Comparison of ENCODE assay signal across 24 cellular contexts in the genomic region with DNA sequence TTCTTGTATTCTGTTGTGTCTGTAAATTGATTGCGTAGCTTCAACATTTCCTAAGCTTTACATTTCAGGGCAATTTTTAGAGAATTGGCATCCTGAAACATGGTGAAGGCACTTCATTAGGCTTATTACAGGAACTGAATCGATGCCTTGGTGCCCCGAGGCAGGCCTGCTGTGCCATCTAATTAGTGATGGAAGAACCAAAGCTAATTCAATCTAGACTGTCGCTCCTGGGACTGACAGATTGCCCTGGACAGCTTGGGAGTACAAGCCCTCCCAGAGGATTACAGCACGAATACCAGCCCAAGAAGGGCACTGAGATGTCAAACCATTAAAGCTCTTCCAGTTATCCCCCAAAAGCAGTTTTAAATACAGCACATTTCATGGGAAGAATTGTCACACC.
A peak's percentile ranks its signal among the peaks of the same experiment; 100 is the strongest.
DNase-seq lines count a peak whose midpoint lies in the region; ATAC-seq and TF ChIP-seq lines count a peak whose summit lies in the region.
"Had no signal": no experiment of that assay in that cellular context is flagged by ENCODE, and none has a peak within 500 bp of the region (broad histone marks: within the 10 kb centered on the region; RNA-seq: fewer than 3 reads in every experiment).

No MANE protein-coding gene starts in this region.

- H3K9me3 ChIP-seq in BE2C = no peaks in the 10 kb centered on the region
- H3K9me3 ChIP-seq in PC-9 (ENCODE audit: insufficient read depth, low read depth) = no peaks in the 10 kb centered on the region
- H3K9me3 ChIP-seq in testis = no peaks in the 10 kb centered on the region
- H3K9me3 ChIP-seq in psoas muscle = no peaks in the 10 kb centered on the region
- H3K9me3 ChIP-seq: HAP-1, MG63, SJSA1 had no signal

- H4K5ac ChIP-seq in mesendoderm (ENCODE audit: low read length) = no peak overlapping the region

- POLR2A ChIA-PET in PC-9 (lab: Charles Lee; ENCODE audit: unreplicated experiment) = no interaction called here

- no peak for TF ChIP-seq CTCF in BE2C (IDR thresholded peaks at IDR 0.05; ENCODE audit: low read depth, low read length)
- no peak for TF ChIP-seq CTCF in PC-9 (conservative IDR thresholded peaks at IDR 0.05)
- no peak for TF ChIP-seq CTCF in testis (IDR thresholded peaks at IDR 0.05)
- TF ChIP-seq CTCF in psoas muscle (IDR thresholded peaks at IDR 0.05) = no peak

- H4K8ac ChIP-seq in mesendoderm (ENCODE audit: low read depth, low read length) = no peak overlapping the region

- H3K36me3 ChIP-seq in BE2C (no peaks in the 10 kb centered on the region), PC-9 (ENCODE audit: low read depth) (no peaks in the 10 kb centered on the region), mesendoderm (ENCODE audit: control insufficient read depth, insufficient read depth, low read length) (no peaks in the 10 kb centered on the region), testis (ENCODE audit: low read depth, missing control alignments) (no peaks in the 10 kb centered on the region), psoas muscle (ENCODE audit: insufficient read depth in 1 of 2, low read depth in 1 of 2) (no peaks in the 10 kb centered on the region)
- H3K36me3 ChIP-seq: HAP-1, MG63, SJSA1 had no signal

- H2BK5ac ChIP-seq in mesendoderm (ENCODE audit: low read length) = no peak overlapping the region

- no peak overlapping the region for H2BK120ac ChIP-seq in mesendoderm (ENCODE audit: low read depth, low read length)

- H3K27ac Mint-ChIP-seq in natural killer cell treated with Interleukin-12 subunit alpha and Interleukin-12 subunit beta and Interleukin-15 and Interleukin-18, amount 100 ng/mL, for 72 hours = no peak overlapping the region
- H3K27ac Mint-ChIP-seq: CD4-positive, alpha-beta memory T cell; HFFc6; T-cell had no signal

- no peak overlapping the region for H3K23ac ChIP-seq in mesendoderm (ENCODE audit: low read length)

- H3K18ac ChIP-seq in mesendoderm (ENCODE audit: low read length) = peak overlapping the region; percentile 14

- no peaks in the 10 kb centered on the region for H3F3A ChIP-seq in PC-9 (ENCODE audit: insufficient read depth, low read depth)

- H3K9ac ChIP-seq in mesendoderm (ENCODE audit: low read length) = no peak overlapping the region

- DNase-seq in BE2C = peak; percentile 68
- DNase-seq in NCI-H524 (lab: John Stamatoyannopoulos, UW) = peak; percentile 84 to 92
- DNase-seq in PC-9 = no peak
- no peak for DNase-seq in mesendoderm
- no peak for DNase-seq in testis
- no peak for DNase-seq in psoas muscle
- no peak for DNase-seq in natural killer cell treated with Interleukin-12 subunit alpha and Interleukin-12 subunit beta and Interleukin-15 and Interleukin-18, amount 100 ng/mL, for 72 hours (ENCODE audit: low spot score)
- DNase-seq: AML-193; C1 segment of cervical spinal cord; CD4-positive, alpha-beta memory T cell; COR-L47; GDM1; GOT3; HFFc6; KG1; MG63; NCI-H187; NCI-H748 treated with DMSO at 0.1 percent for 48 hours; Right ventricle myocardium superior; RPMI8226; T-cell had no signal

- H2BK15ac ChIP-seq in mesendoderm (replicated peaks; ENCODE audit: low read depth) = no peak overlapping the region

- H3K4me3 ChIP-seq in BE2C (ENCODE audit: low read depth, low read length) (no peak overlapping the region), PC-9 (no peak overlapping the region), mesendoderm (ENCODE audit: low read length) (no peak overlapping the region), testis (no peak overlapping the region), psoas muscle (no peak overlapping the region)
- H3K4me3 ChIP-seq: GM12878, HAP-1, MG63, SJSA1 had no signal

- WGBS in mesendoderm (ENCODE audit: extremely low coverage, insufficient coverage, low lambda C conversion rate) = no CpG with 5 or more reads among the region's 5 CpGs
- WGBS in testis, 2 donors = 83 to 87% methylated on average over 5 of the region's 5 CpGs
- WGBS in psoas muscle, 3 donors = 41 to 48% (median 45%) methylated on average over 5 of the region's 5 CpGs

- no peak overlapping the region for H3K4me2 ChIP-seq in PC-9
- H3K4me2 ChIP-seq in mesendoderm (ENCODE audit: low read length) = no peak overlapping the region

- H3K36me3 Mint-ChIP-seq in natural killer cell treated with Interleukin-12 subunit alpha and Interleukin-12 subunit beta and Interleukin-15 and Interleukin-18, amount 100 ng/mL, for 72 hours = no peaks in the 10 kb centered on the region
- H3K36me3 Mint-ChIP-seq: CD4-positive, alpha-beta memory T cell; T-cell had no signal

- CTCF ChIA-PET in PC-9 (lab: Charles Lee) = no interaction called here

- H3K4me1 ChIP-seq in BE2C (peaks cover 7% of the 10 kb centered on the region; the same call in 1 of the 2 replicates), PC-9 (replicated peaks; ENCODE audit: insufficient read depth) (no peaks in the 10 kb centered on the region), mesendoderm (ENCODE audit: control insufficient read depth, low read depth, low read length) (no peaks in the 10 kb centered on the region), testis (no peaks in the 10 kb centered on the region), psoas muscle (no peaks in the 10 kb centered on the region)
- H3K4me1 ChIP-seq: HAP-1, SJSA1 had no signal

- no peaks in the 10 kb centered on the region for H3K79me2 ChIP-seq in PC-9 (ENCODE audit: low read depth)
- H3K79me2 ChIP-seq in mesendoderm (ENCODE audit: control insufficient read depth, insufficient read depth, low read length) = no peaks in the 10 kb centered on the region

- H3K4me1 Mint-ChIP-seq in natural killer cell treated with Interleukin-12 subunit alpha and Interleukin-12 subunit beta and Interleukin-15 and Interleukin-18, amount 100 ng/mL, for 72 hours (ENCODE audit: low read depth in 2 of 2) = no peaks in the 10 kb centered on the region
- H3K4me1 Mint-ChIP-seq: CD4-positive, alpha-beta memory T cell; T-cell had no signal

- H3K27ac ChIP-seq in PC-9 (no peak overlapping the region), mesendoderm (ENCODE audit: low read depth, low read length) (no peak overlapping the region), testis (no peak overlapping the region), psoas muscle (no peak overlapping the region)
- H3K27ac ChIP-seq: SJSA1 had no signal

- no peaks in the 10 kb centered on the region for H3K79me1 ChIP-seq in mesendoderm (ENCODE audit: low read length)

- H3K4ac ChIP-seq in mesendoderm (ENCODE audit: low read depth, low read length) = no peak overlapping the region

- intact Hi-C loops in PC-9 (cut with micrococcal nuclease; ENCODE audit: unreplicated experiment) = no loop called here
- intact Hi-C loops in testis (cut with DNase I; ENCODE audit: low total_unique reads) = no loop called here
- intact Hi-C loops in psoas muscle (cut with DNase I) = loop anchor here in 1 of 2 donors (10.0 kb wide), 1 partner anchor 525 kb away; no protein-coding TSS in a partner anchor

- no peak overlapping the region for H2AK5ac ChIP-seq in mesendoderm (ENCODE audit: low read length)

- no peak for TF ChIP-seq POLR2A in testis (IDR thresholded peaks at IDR 0.05)

- H4K20me1 ChIP-seq in PC-9 (ENCODE audit: insufficient read depth) = no peaks in the 10 kb centered on the region

- no peak for ATAC-seq in psoas muscle
- ATAC-seq in natural killer cell treated with Interleukin-12 subunit alpha and Interleukin-12 subunit beta and Interleukin-15 and Interleukin-18, amount 100 ng/mL, for 72 hours = no peak
- ATAC-seq: GM12878, T-cell had no signal

- no TSS peak for BruUV-seq in PC-9 (replicated peaks; lab: Mats Ljungman, UMichigan)

- H3K56ac ChIP-seq in mesendoderm (ENCODE audit: low read length) = no peak overlapping the region

- H3K27me3 ChIP-seq in BE2C (no peaks in the 10 kb centered on the region; the same call in 1 of the 2 replicates), PC-9 (ENCODE audit: insufficient read depth, low read depth) (no peaks in the 10 kb centered on the region), mesendoderm (ENCODE audit: insufficient read depth, low read length, poor library complexity) (no peaks in the 10 kb centered on the region), testis (no peaks in the 10 kb centered on the region), psoas muscle (ENCODE audit: insufficient read depth in 3 of 3, low read length in 2 of 3) (no peaks in the 10 kb centered on the region)
- H3K27me3 ChIP-seq: MG63, SJSA1 had no signal

- H3K4me3 Mint-ChIP-seq in natural killer cell treated with Interleukin-12 subunit alpha and Interleukin-12 subunit beta and Interleukin-15 and Interleukin-18, amount 100 ng/mL, for 72 hours = no peak overlapping the region
- H3K4me3 Mint-ChIP-seq: CD4-positive, alpha-beta memory T cell; HFFc6; T-cell had no signal

- H2AFZ ChIP-seq in PC-9 = peak overlapping the region; percentile 20; the same call in 1 of the 2 replicates

- no peaks in the 10 kb centered on the region for H3K9me2 ChIP-seq in PC-9 (ENCODE audit: insufficient read depth)

- peaks cover 0 to 3% of the 10 kb centered on the region in 2 donors for H3K27me3 Mint-ChIP-seq in natural killer cell treated with Interleukin-12 subunit alpha and Interleukin-12 subunit beta and Interleukin-15 and Interleukin-18, amount 100 ng/mL, for 72 hours

- H3K9me3 Mint-ChIP-seq in natural killer cell treated with Interleukin-12 subunit alpha and Interleukin-12 subunit beta and Interleukin-15 and Interleukin-18, amount 100 ng/mL, for 72 hours = no peaks in the 10 kb centered on the region
- H3K9me3 Mint-ChIP-seq: HFFc6, T-cell had no signal

Comparison
In these comparisons a context has a peak if more than half of its experiments do, and no peak if none do; other contexts are left out.
1. DNase-seq: peak in BE2C (single experiment) and NCI-H524 (2 of 2); none in PC-9 (0 of 2), mesendoderm (single experiment), testis (single experiment), psoas muscle (0 of 2) and natural killer cell treated with Interleukin-12 subunit alpha and Interleukin-12 subunit beta and Interleukin-15 and Interleukin-18, amount 100 ng/mL, for 72 hours (single experiment).